ENCODE assay signal across 10 cellular contexts in the genomic region with DNA sequence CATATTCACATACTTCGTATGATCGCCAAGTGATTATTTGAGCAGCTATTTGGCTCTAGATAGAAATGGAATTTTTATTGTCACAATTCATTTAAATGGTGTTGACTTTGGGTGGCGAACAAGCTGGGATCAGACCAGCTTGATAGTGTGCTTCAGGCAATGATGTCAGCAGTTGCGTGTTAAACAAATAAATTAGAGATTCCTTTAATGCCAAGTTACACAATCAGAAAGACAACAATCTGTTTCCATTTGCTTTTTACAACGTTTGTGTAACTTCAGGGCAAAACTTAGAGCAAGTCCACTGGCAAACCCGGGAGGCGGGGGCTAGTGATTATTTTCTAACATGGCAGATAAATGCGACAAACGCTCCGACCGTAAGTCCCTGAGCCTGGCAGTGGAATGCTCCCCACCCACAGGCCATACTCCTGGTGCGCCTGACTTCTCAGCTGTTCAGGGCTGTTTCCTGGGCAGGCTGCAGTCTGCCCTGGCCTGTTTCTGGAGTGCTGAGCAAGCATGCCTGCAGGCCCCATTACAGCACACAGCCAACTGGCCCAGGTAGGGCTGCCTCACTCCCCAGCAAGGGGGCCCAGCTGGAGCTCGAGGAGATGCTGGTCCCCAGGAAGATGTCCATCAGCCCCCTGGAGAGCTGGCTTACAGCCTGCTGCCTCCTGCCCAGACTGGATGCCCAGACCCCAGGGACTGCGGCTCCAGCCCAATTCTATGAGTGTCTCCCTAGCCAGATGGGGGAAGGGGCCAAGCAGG.
DNase-seq lines count a peak whose midpoint lies in the region; ATAC-seq and TF ChIP-seq lines count a peak whose summit lies in the region.
"Had no signal": no experiment of that assay in that cellular context is flagged by ENCODE, and none has a peak within 500 bp of the region (broad histone marks: within the 10 kb centered on the region; RNA-seq: fewer than 3 reads in every experiment).

No MANE protein-coding gene starts in this region.

- no peak overlapping the region for H2AFZ ChIP-seq in fibroblast of lung (ENCODE audit: low read length)

- no peaks in the 10 kb centered on the region for H3K36me3 ChIP-seq in Panc1 (ENCODE audit: control insufficient read depth, insufficient read depth, low read length)
- H3K36me3 ChIP-seq in fibroblast of lung (ENCODE audit: control insufficient read depth, insufficient read depth, low read length) = no peaks in the 10 kb centered on the region

- H3K9me3 ChIP-seq in Panc1 (ENCODE audit: control insufficient read depth, insufficient read depth, low read depth, low read length) = no peaks in the 10 kb centered on the region
- no peaks in the 10 kb centered on the region for H3K9me3 ChIP-seq in fibroblast of lung (ENCODE audit: control insufficient read depth, insufficient read depth, low read depth, low read length)

- TF ChIP-seq CTCF in Panc1 (IDR thresholded peaks at IDR 0.05) (no peak), fibroblast of lung (conservative IDR thresholded peaks at IDR 0.05 in 1 of 2, IDR thresholded peaks at IDR 0.05 in 1 of 2; ENCODE audit: low read depth in 1 of 2, low read length in 2 of 2) (no peak)

- H3K4me3 ChIP-seq in Panc1 (ENCODE audit: low read depth in 2 of 2, low read length in 2 of 2) (peak overlapping the region; percentile 9 to 46; a peak in 3 of 4 replicates), fibroblast of lung (replicated peaks in 1 of 4; ENCODE audit: control extremely low read depth in 1 of 4, insufficient read depth in 1 of 4, low read depth in 3 of 4, low read length in 4 of 4) (no peak overlapping the region)
- H3K4me3 ChIP-seq: K562 had no signal

- H3K4me2 ChIP-seq in fibroblast of lung (ENCODE audit: extremely low read depth, insufficient read depth, low read length) = no peak overlapping the region

- intact Hi-C loops in Panc1 (cut with micrococcal nuclease; ENCODE audit: unreplicated experiment) (no loop called here), posterior vena cava (cut with DNase I) (no loop called here)

- no peak overlapping the region for H3K9ac ChIP-seq in fibroblast of lung (ENCODE audit: insufficient read depth, low read length)

- in situ Hi-C loops in Panc1 (cut with HindIII; ENCODE audit: low pct_unique_long_range_greater_than_20kb, low sequenced_read_pairs) = no loop called here

- H3K27me3 ChIP-seq in Panc1 (ENCODE audit: control insufficient read depth, insufficient read depth, low read length) (no peaks in the 10 kb centered on the region), fibroblast of lung (ENCODE audit: control insufficient read depth, insufficient read depth, low read length) (no peaks in the 10 kb centered on the region)

- H4K20me1 ChIP-seq in fibroblast of lung (ENCODE audit: control insufficient read depth, extremely low read depth, insufficient read depth, low read length) = no peaks in the 10 kb centered on the region

- H3K4me1 ChIP-seq in Panc1 (ENCODE audit: control insufficient read depth, insufficient read depth, low read length) = peaks cover 39% of the 10 kb centered on the region
- H3K4me1 ChIP-seq in fibroblast of lung (ENCODE audit: control insufficient read depth, extremely low read depth, insufficient read depth, low read length) = peaks cover 7% of the 10 kb centered on the region

- H3K79me2 ChIP-seq in fibroblast of lung (ENCODE audit: control insufficient read depth, insufficient read depth, low read length) = no peaks in the 10 kb centered on the region

- BruUV-seq in Panc1 (replicated peaks; lab: Mats Ljungman, UMichigan) = no TSS peak

- ATAC-seq in Panc1 (peak; percentile 93), GM19455 (IDR thresholded peaks at IDR 0.05; ENCODE audit: unreplicated experiment) (no peak), HG03469 (IDR thresholded peaks at IDR 0.05; ENCODE audit: unreplicated experiment) (no peak)
- ATAC-seq: K562 had no signal

- POLR2A ChIA-PET in Panc1 (lab: Charles Lee) = no interaction called here

- DNase-seq in ELR (ENCODE audit: low read depth) (peak; percentile 13), Panc1 (ENCODE audit: low read depth, low spot score) (peak; percentile 57), fibroblast of lung (ENCODE audit: low read depth in 2 of 2) (peak; percentile 86 to 93), posterior vena cava (ENCODE audit: low spot score) (peak; percentile 87), HuH-7.5 (ENCODE audit: low spot score) (no peak)
- no peak for DNase-seq in central memory CD4-positive, alpha-beta T cell
- DNase-seq: hypothalamus had no signal

- CTCF ChIA-PET in Panc1 (lab: Charles Lee) = interaction anchor here (0.7 to 0.9 kb wide), 2 partner anchors 89 to 91 kb away, joined by 3 read pairs; a partner anchor contains a TSS

- H3K27ac ChIP-seq in Panc1 (ENCODE audit: low read length) = peak overlapping the region; percentile 92
- no peak overlapping the region for H3K27ac ChIP-seq in fibroblast of lung (ENCODE audit: insufficient read depth, low read length)

Comparison
In these comparisons a context has a peak if more than half of its experiments do, and no peak if none do; other contexts are left out.
1. DNase-seq: peak in ELR (single experiment), Panc1 (single experiment), fibroblast of lung (2 of 2) and posterior vena cava (single experiment); none in HuH-7.5 (single experiment) and central memory CD4-positive, alpha-beta T cell (single experiment).
2. H3K4me3 ChIP-seq: peak in Panc1 (2 of 2); none in fibroblast of lung (0 of 4).